ENCODE assay signal across 8 cellular contexts in genomic region chr15:74937602-74938371, GRCh38. TPM values are rescaled to one million over a fixed set of nuclear protein-coding genes. Genes with fewer than 3 reads are reported as not detected.
A peak's percentile ranks its signal among the peaks of the same experiment; 100 is the strongest.
DNase-seq lines count a peak whose midpoint lies in the region; ATAC-seq and TF ChIP-seq lines count a peak whose summit lies in the region.

Gene COX5A (minus strand): TSS chr15:74938073. CDS start chr15:74938014, 59 bp downstream.

- H3K27ac ChIP-seq in PC-3 (ENCODE audit: low read length), result peak within 1 kb of the TSS; percentile 52
- peak within 1 kb of the TSS; percentile 80 for H3K27ac ChIP-seq in epithelial cell of prostate
- peak within 1 kb of the TSS; percentile 98 for H3K27ac ChIP-seq in mucosa of rectum (ENCODE audit: low read depth in 2 of 2, low read length in 2 of 2)

- H3K4me3 ChIP-seq in PC-3 (ENCODE audit: low read length) (peak within 1 kb of the TSS; percentile 99), mucosa of rectum (ENCODE audit: low read length in 2 of 2) (peak within 1 kb of the TSS; percentile 78 to 91)

- peak within 1 kb of the TSS; percentile 87 for H3K4me2 ChIP-seq in PC-3 (ENCODE audit: low read length)

- H3K4me1 ChIP-seq in PC-3 (ENCODE audit: insufficient read depth, low read length) (peaks cover 8% of the 10 kb centered on the region; the same call in 1 of the 2 replicates), mucosa of rectum (ENCODE audit: control insufficient read depth in 2 of 2, insufficient read depth in 2 of 2, low read length in 2 of 2) (peaks cover 11 to 20% of the 10 kb centered on the region in 2 donors)

- TF ChIP-seq CTCF in PC-3 (conservative IDR thresholded peaks at IDR 0.05; ENCODE audit: low read depth, low read length), result no peak

- H3F3A ChIP-seq in PC-3 (ENCODE audit: low read length, unreplicated experiment), result no peaks in the 10 kb centered on the region

- DNase-seq in DMS153 treated with DMSO at 0.1 percent for 48 hours (lab: John Stamatoyannopoulos, UW; ENCODE audit: unreplicated experiment), result peak; percentile 68
- DNase-seq in PC-3, result peak; percentile 96
- peak; percentile 92 for DNase-seq in activated T-cell treated with anti-CD3 and anti-CD28 coated beads for 48 hours (ENCODE audit: low read depth)
- DNase-seq in epithelial cell of prostate (ENCODE audit: low read depth, low spot score), result peak; percentile 89
- peak; percentile 68 to 84 for DNase-seq in stimulated activated CD8-positive, alpha-beta memory T cell treated with anti-CD3 and anti-CD28 coated beads, Interleukin-4, amount 100 ng/mL, for 4 hours (ENCODE audit: low read depth in 2 of 2, low spot score in 1 of 2)

- H3K9me2 ChIP-seq in PC-3 (replicated peaks; ENCODE audit: low read length), result no peaks in the 10 kb centered on the region

- H3K79me2 ChIP-seq in PC-3 (ENCODE audit: low read length), result peaks cover 51% of the 10 kb centered on the region

- H3K9me3 ChIP-seq in PC-3 (ENCODE audit: low read length) (no peaks in the 10 kb centered on the region), mucosa of rectum (ENCODE audit: control insufficient read depth in 2 of 2, low read length in 2 of 2) (no peaks in the 10 kb centered on the region)

- no peak for TF ChIP-seq RAD21 in Ishikawa (IDR thresholded peaks at IDR 0.05; ENCODE audit: low read depth)

- H3K9ac ChIP-seq in PC-3 (ENCODE audit: low read length), result peak within 1 kb of the TSS; percentile 92
- H3K9ac ChIP-seq in mucosa of rectum (ENCODE audit: low read depth in 1 of 2, low read length in 2 of 2), result peak within 1 kb of the TSS; percentile 81 to 96

- H2AFZ ChIP-seq in PC-3 (ENCODE audit: low read length), result peak within 1 kb of the TSS; percentile 99

- H4K20me1 ChIP-seq in PC-3 (ENCODE audit: low read length), result peaks cover 8% of the 10 kb centered on the region; the same call in 1 of the 2 replicates

- no peak; the same call in 1 of the 2 replicates for TF ChIP-seq EP300 in Ishikawa (IDR thresholded peaks at IDR 0.05; ENCODE audit: borderline replicate concordance)

- H3K27me3 ChIP-seq in PC-3 (ENCODE audit: low read length) (no peaks in the 10 kb centered on the region), mucosa of rectum (ENCODE audit: control insufficient read depth in 2 of 2, insufficient read depth in 2 of 2, low read length in 2 of 2) (no peaks in the 10 kb centered on the region)

- CTCF ChIA-PET in PC-3 (lab: Charles Lee), result no interaction called here

- no TSS peak for BruUV-seq in PC-3 (replicated peaks; lab: Mats Ljungman, UMichigan)

- POLR2A ChIA-PET in PC-3 (lab: Charles Lee; ENCODE audit: unreplicated experiment), result no interaction called here

- intact Hi-C loops in PC-3 (cut with micrococcal nuclease), result loop anchor here (5.0 to 10.0 kb wide), 2 partner anchors 35 to 393 kb away; partner anchors contain the start of gene ARID3B

- H3K36me3 ChIP-seq in PC-3 (ENCODE audit: low read depth, low read length) (no peaks in the 10 kb centered on the region; the same call in 1 of the 2 replicates), mucosa of rectum (ENCODE audit: control insufficient read depth in 2 of 2, insufficient read depth in 2 of 2, low read length in 2 of 2) (no peaks in the 10 kb centered on the region)

- ATAC-seq in GM21619 (IDR thresholded peaks at IDR 0.05; ENCODE audit: unreplicated experiment), result peak; percentile 83
- ATAC-seq in PC-3, result peak; percentile 97

TF ChIP-seq in Ishikawa, 13 proteins besides CTCF, POLR2A, EP300 and RAD21:
- TF ChIP-seq MAX (IDR thresholded peaks at IDR 0.05), result peak; percentile 16
- TF ChIP-seq TCF12 (IDR thresholded peaks at IDR 0.05; ENCODE audit: low read depth), result peak; percentile 47; the same call in 1 of the 2 replicates
- peak; percentile 88 for TF ChIP-seq ZBTB7A (IDR thresholded peaks at IDR 0.05; ENCODE audit: low read depth)
- TF ChIP-seq TEAD4 (IDR thresholded peaks at IDR 0.05), result no peak; the same call in 1 of the 2 replicates
- peak; percentile 91 for TF ChIP-seq EGR1 (IDR thresholded peaks at IDR 0.05)
- no peak for TF ChIP-seq CREB1 (IDR thresholded peaks at IDR 0.05; ENCODE audit: low read depth)
- TF ChIP-seq FOXM1 (IDR thresholded peaks at IDR 0.05; ENCODE audit: borderline replicate concordance, low read depth), result no peak
- TF ChIP-seq NFIC (IDR thresholded peaks at IDR 0.05), result peak; percentile 22; the same call in 1 of the 2 replicates
- peak; percentile 84; the same call in 1 of the 2 replicates for TF ChIP-seq YY1 (IDR thresholded peaks at IDR 0.05; ENCODE audit: low read depth)
- TF ChIP-seq TAF1 (IDR thresholded peaks at IDR 0.05; ENCODE audit: low read depth), result peak; percentile 57
- peak; percentile 95 for TF ChIP-seq USF1 (IDR thresholded peaks at IDR 0.05)

RNA-seq across cellular contexts. Expression of gene COX5A, which starts in this region (rescaled TPM):
- 109 and 145 TPM in 2 replicates for total RNA-seq in PC-3 (2014; rRNA removed)

Comparison
In these comparisons a context has a peak if more than half of its experiments do, and no peak if none do; other contexts are left out.
1. Peak in every context shown above with its lines: DNase-seq, ATAC-seq, H3K4me3 ChIP-seq and H3K27ac ChIP-seq.